Comparison of ENCODE assay signal across 20 cellular contexts in the genomic region with DNA sequence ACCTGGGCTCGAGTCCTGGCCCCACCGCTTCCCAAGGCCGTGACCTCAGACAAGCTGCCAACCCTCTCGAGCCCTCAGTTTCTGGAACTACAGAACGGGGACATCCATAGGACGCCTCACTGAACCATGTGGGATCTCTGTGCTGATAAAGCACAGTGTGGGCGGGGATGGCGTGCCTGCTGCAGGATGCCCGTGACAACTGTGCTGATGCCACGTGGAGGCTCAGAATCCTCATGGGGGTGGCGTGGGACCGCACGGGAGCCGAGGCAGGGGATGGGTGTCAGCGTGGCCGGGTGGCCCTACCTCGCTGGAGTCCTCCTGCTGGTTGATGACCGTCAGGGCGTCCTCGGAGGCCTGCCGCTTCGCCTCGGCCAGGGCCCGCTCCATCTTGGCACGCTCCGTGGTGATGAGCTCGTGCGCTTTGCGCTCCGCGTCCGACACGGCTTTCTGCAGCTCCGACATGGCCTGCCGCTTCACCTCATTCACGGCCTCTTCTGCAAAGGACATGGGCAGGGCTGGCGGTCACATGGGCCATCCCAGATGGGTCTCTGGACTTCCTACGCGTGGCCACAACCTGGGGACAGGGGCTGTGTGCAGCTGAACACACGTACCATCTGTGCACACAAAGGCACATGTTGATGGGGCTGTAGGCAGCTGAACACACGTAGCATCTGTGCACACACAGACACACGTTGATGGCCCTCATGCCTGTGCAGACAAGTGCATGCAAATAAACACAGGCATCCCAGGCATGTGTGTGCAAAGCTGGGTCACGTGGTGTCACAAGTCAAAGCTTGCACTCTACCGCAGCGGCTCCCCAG. TPM values are rescaled to one million over a fixed set of nuclear protein-coding genes. Genes with fewer than 3 reads are reported as not detected.
DNase-seq lines count a peak whose midpoint lies in the region; ATAC-seq, FAIRE-seq and TF ChIP-seq lines count a peak whose summit lies in the region.
"Had no signal": no experiment of that assay in that cellular context is flagged by ENCODE, and none has a peak within 500 bp of the region (broad histone marks: within the 10 kb centered on the region; RNA-seq: fewer than 3 reads in every experiment).

No MANE protein-coding gene starts in this region.

- H2AFZ ChIP-seq in K562 (ENCODE audit: low read depth, low read length): no peak overlapping the region

- no peak overlapping the region for H3K27ac ChIP-seq in K562 (ENCODE audit: extremely low read depth, low read depth, low read length)
- H3K27ac ChIP-seq: SJSA1 had no signal

- peaks cover 100% of the 10 kb centered on the region for H3K36me3 ChIP-seq in K562 (ENCODE audit: control insufficient read depth, insufficient read depth, low read length)
- H3K36me3 ChIP-seq: HAP-1, SJSA1 had no signal

- peak overlapping the region in 1 of 2 experiments; percentile 45; a peak in 1 of 4 replicates for H3K9ac ChIP-seq in K562 (ENCODE audit: insufficient read depth in 1 of 2, low read depth in 2 of 2, low read length in 2 of 2)

- ATAC-seq in K562 (no peak), GM21619 (IDR thresholded peaks at IDR 0.05; ENCODE audit: unreplicated experiment) (no peak)

- no peak overlapping the region for H3K4me3 Mint-ChIP-seq in activated CD4-positive, alpha-beta memory T cell treated with anti-CD3 and anti-CD28 coated beads for 36 hours
- H3K4me3 Mint-ChIP-seq in type B pancreatic cell: no peak overlapping the region
- H3K4me3 Mint-ChIP-seq: CD14-positive monocyte had no signal

- H3K36me3 Mint-ChIP-seq in activated CD4-positive, alpha-beta memory T cell treated with anti-CD3 and anti-CD28 coated beads for 36 hours: no peaks in the 10 kb centered on the region
- no peaks in the 10 kb centered on the region for H3K36me3 Mint-ChIP-seq in type B pancreatic cell

- H3K27me3 ChIP-seq in K562 (ENCODE audit: control insufficient read depth in 2 of 2, insufficient read depth in 2 of 2, low read length in 2 of 2): no peaks in the 10 kb centered on the region

- peaks cover 5% of the 10 kb centered on the region; the same call in 1 of the 2 replicates for H4K20me1 ChIP-seq in K562 (replicated peaks; ENCODE audit: control insufficient read depth, insufficient read depth, low read length)

- peak; percentile 46 for FAIRE-seq in HTR-8/SVneo (lab: Jason Lieb, UNC)
- FAIRE-seq in K562 (lab: Jason Lieb, UNC): no peak

- TF ChIP-seq EP300 in K562 (IDR thresholded peaks at IDR 0.05; ENCODE audit: low read length): no peak

- peaks cover 1% of the 10 kb centered on the region for H3K27me3 Mint-ChIP-seq in activated CD4-positive, alpha-beta memory T cell treated with anti-CD3 and anti-CD28 coated beads for 36 hours
- H3K27me3 Mint-ChIP-seq in type B pancreatic cell: no peaks in the 10 kb centered on the region

- POLR2A ChIA-PET in K562 (lab: Yijun Ruan, JAX): interaction anchor here (0.7 to 1.2 kb wide), 2 partner anchors 125 to 146 kb away, joined by 3 to 4 read pairs; no protein-coding TSS in a partner anchor
- POLR2A ChIA-PET in activated CD4-positive, alpha-beta memory T cell treated with anti-CD3 and anti-CD28 coated beads for 36 hours (lab: Charles Lee): no interaction called here

- intact Hi-C loops in K562 (cut with micrococcal nuclease) (no loop called here), head of caudate nucleus (cut with DNase I) (no loop called here)
- intact Hi-C loops in activated CD4-positive, alpha-beta memory T cell treated with anti-CD3 and anti-CD28 coated beads for 36 hours (cut with micrococcal nuclease): no loop called here

- CTCF ChIA-PET in K562 (lab: Yijun Ruan, JAX; ENCODE audit: low intra/inter-chr PET ratio): no interaction called here
- CTCF ChIA-PET in activated CD4-positive, alpha-beta memory T cell treated with anti-CD3 and anti-CD28 coated beads for 36 hours (lab: Charles Lee): no interaction called here

- H3K9me3 Mint-ChIP-seq in activated CD4-positive, alpha-beta memory T cell treated with anti-CD3 and anti-CD28 coated beads for 36 hours: no peaks in the 10 kb centered on the region
- H3K9me3 Mint-ChIP-seq in type B pancreatic cell: no peaks in the 10 kb centered on the region

- TF ChIP-seq CTCF in K562 (IDR thresholded peaks at IDR 0.05 in 2 of 3, conservative IDR thresholded peaks at IDR 0.05 in 1 of 3; ENCODE audit: insufficient read depth in 2 of 3, low read depth in 1 of 3, low read length in 3 of 3): no peak
- TF ChIP-seq CTCF in type B pancreatic cell (conservative IDR thresholded peaks at IDR 0.05): no peak

- no peaks in the 10 kb centered on the region for H3K4me1 Mint-ChIP-seq in activated CD4-positive, alpha-beta memory T cell treated with anti-CD3 and anti-CD28 coated beads for 36 hours (ENCODE audit: low read depth)
- peaks cover 8% of the 10 kb centered on the region for H3K4me1 Mint-ChIP-seq in type B pancreatic cell (ENCODE audit: unreplicated experiment)
- H3K4me1 Mint-ChIP-seq: CD14-positive monocyte had no signal

- DNase-seq in Ammon's horn (ENCODE audit: low spot score): peak; percentile 19
- DNase-seq in HTR-8/SVneo (ENCODE audit: insufficient read length, low spot score): no peak
- DNase-seq in K562 (ENCODE audit: extremely low read depth in 1 of 4, low spot score in 3 of 4): no peak
- peak in 41 of 42 donors; percentile 14 to 81 (median 52) for DNase-seq in head of caudate nucleus
- DNase-seq in activated CD4-positive, alpha-beta memory T cell treated with anti-CD3 and anti-CD28 coated beads for 36 hours: no peak
- no peak for DNase-seq in type B pancreatic cell (ENCODE audit: extremely low spot score, unreplicated experiment)
- DNase-seq: DMS153, NCI-H1048, NCI-H146, NCI-H2107, NCI-H226, NCI-H69, OCI-M1 had no signal

- WGBS in K562 (ENCODE audit: insufficient coverage, low coverage, missing lambda C conversion rate): 97% methylated on average over 30 of the region's 45 CpGs

- no peaks in the 10 kb centered on the region for H3K9me3 ChIP-seq in K562 (replicated peaks; ENCODE audit: control insufficient read depth, insufficient read depth, low read depth, low read length)
- H3K9me3 ChIP-seq: Caco-2, HAP-1, SJSA1 had no signal

- peak; percentile 20; the same call in 1 of the 2 replicates for TF ChIP-seq POLR2A in K562 (conservative IDR thresholded peaks at IDR 0.05)

- no peak overlapping the region for H3K27ac Mint-ChIP-seq in activated CD4-positive, alpha-beta memory T cell treated with anti-CD3 and anti-CD28 coated beads for 36 hours
- no peak overlapping the region for H3K27ac Mint-ChIP-seq in type B pancreatic cell

- no peaks in the 10 kb centered on the region for H3K79me2 ChIP-seq in K562 (ENCODE audit: control insufficient read depth, insufficient read depth, low read length)

- no TSS peak for BruUV-seq in K562 (replicated peaks; lab: Mats Ljungman, UMichigan)

- H3K4me1 ChIP-seq in K562 (replicated peaks in 1 of 2; ENCODE audit: control insufficient read depth in 2 of 2, insufficient read depth in 2 of 2, low read length in 2 of 2): peaks cover 0 to 63% of the 10 kb centered on the region in 2 experiments; a peak in 2 of 5 replicates
- H3K4me1 ChIP-seq: HAP-1 had no signal

- H3K4me2 ChIP-seq in K562 (ENCODE audit: insufficient read depth, low read length): no peak overlapping the region

- TF ChIP-seq RAD21 in K562 (CRISPR knock-in tag; conservative IDR thresholded peaks at IDR 0.05 in 1 of 2, IDR thresholded peaks at IDR 0.05 in 1 of 2): no peak

- no peak overlapping the region for H3K4me3 ChIP-seq in K562
- H3K4me3 ChIP-seq: HAP-1, SJSA1 had no signal

- in situ Hi-C loops in K562 (cut with MboI): no loop called here

- H3K9me1 ChIP-seq in K562 (ENCODE audit: control insufficient read depth, insufficient read depth, low read length): no peaks in the 10 kb centered on the region

RNA-seq across cellular contexts. Expression of a gene that starts 12.7 kb away (rescaled TPM):
- 0.46 and 2.2 TPM in 2 replicates for total RNA-seq in K562 (2011; cell fraction: chromatin; rRNA removed; ENCODE audit: low replicate concordance)
- 0.26 and 0.50 TPM in 2 replicates for total RNA-seq in K562 (2011; cell fraction: nucleolus; rRNA removed)
- total RNA-seq in K562 (2011; cell fraction: nucleoplasm; rRNA removed): 0.29 and 0.99 TPM in 2 replicates
- 0.32 TPM in 1 of 2 replicates, not detected in the other for total RNA-seq in K562 (2014; rRNA removed)
- total RNA-seq in K562 (2014; rRNA removed; fragmentation: Illumina TruSeq; extraction: Trizol): not detected in 2 replicates
- 0.19 TPM in 1 of 2 replicates, not detected in the other for total RNA-seq in K562 (2015; rRNA removed; fragmentation: Illumina TruSeq; extraction: Trizol)
- total RNA-seq in K562 (2021): 0.29 TPM in 1 of 2 replicates, not detected in the other
- not detected in 2 replicates for polyA plus RNA-seq in K562 (2011; rRNA removed)
- polyA plus RNA-seq in K562 (2011; cell fraction: cytosol; rRNA removed): not detected in 2 replicates
- 0.55 and 0.58 TPM in 2 replicates for polyA plus RNA-seq in K562 (2011; cell fraction: nucleus; rRNA removed)
- 0.29 and 0.71 TPM in 2 replicates for polyA plus RNA-seq in K562 (2012)
- not detected in 2 replicates for polyA plus RNA-seq in K562 (2014; fragmentation: Illumina TruSeq; extraction: Trizol)
- polyA plus RNA-seq in K562 (2014; fragmentation: Nextera tagmentation; extraction: Ambion mirVana): not detected
- polyA plus RNA-seq in K562 (2014; rRNA removed): 0.11 TPM in 1 of 2 replicates, not detected in the other
- polyA minus RNA-seq in K562 (2011; rRNA and poly(A)+ RNA removed): not detected in 2 replicates
- polyA minus RNA-seq in K562 (2011; cell fraction: cytosol; rRNA and poly(A)+ RNA removed): not detected in 2 replicates
- polyA minus RNA-seq in K562 (2011; cell fraction: nucleus; rRNA and poly(A)+ RNA removed): not detected in 2 replicates
- not detected for total RNA-seq in activated CD4-positive, alpha-beta memory T cell treated with anti-CD3 and anti-CD28 coated beads for 36 hours
- 0.31 TPM in 1 of 2 replicates, not detected in the other for total RNA-seq in type B pancreatic cell (ENCODE audit: low replicate concordance)
- total RNA-seq: Caco-2, MCF 10A, RPMI7951, SJSA1 had no signal
- polyA plus RNA-seq: CD14-positive monocyte had no signal

RNA-seq across cellular contexts. Expression of a gene that starts 22.2 kb away (rescaled TPM):
- total RNA-seq in K562 (2011; cell fraction: chromatin; rRNA removed; ENCODE audit: low replicate concordance): 43.1 and 83.7 TPM in 2 replicates
- total RNA-seq in K562 (2011; cell fraction: nucleolus; rRNA removed): 64.3 and 69.7 TPM in 2 replicates
- 53.0 and 53.7 TPM in 2 replicates for total RNA-seq in K562 (2011; cell fraction: nucleoplasm; rRNA removed)
- 60.4 and 77.5 TPM in 2 replicates for total RNA-seq in K562 (2014; rRNA removed)
- 92.6 and 126 TPM in 2 replicates for total RNA-seq in K562 (2014; rRNA removed; fragmentation: Illumina TruSeq; extraction: Trizol)
- 61.1 and 69.1 TPM in 2 replicates for total RNA-seq in K562 (2015; rRNA removed; fragmentation: Illumina TruSeq; extraction: Trizol)
- total RNA-seq in K562 (2021): 89.1 and 92.6 TPM in 2 replicates
- 124 and 163 TPM in 2 replicates for polyA plus RNA-seq in K562 (2011; rRNA removed)
- 94.2 and 150 TPM in 2 replicates for polyA plus RNA-seq in K562 (2011; cell fraction: cytosol; rRNA removed)
- polyA plus RNA-seq in K562 (2011; cell fraction: nucleus; rRNA removed): 96.2 and 120 TPM in 2 replicates
- 69.9 and 168 TPM in 2 replicates for polyA plus RNA-seq in K562 (2012)
- polyA plus RNA-seq in K562 (2014; fragmentation: Illumina TruSeq; extraction: Trizol): 97.5 and 104 TPM in 2 replicates
- 100 to 1,000 TPM; 345 to 398 TPM for polyA plus RNA-seq in K562 (2014; fragmentation: Nextera tagmentation; extraction: Ambion mirVana)
- polyA plus RNA-seq in K562 (2014; rRNA removed): 92.4 and 99.1 TPM in 2 replicates
- 28.3 and 55.3 TPM in 2 replicates for polyA minus RNA-seq in K562 (2011; rRNA and poly(A)+ RNA removed)
- 24.9 and 30.9 TPM in 2 replicates for polyA minus RNA-seq in K562 (2011; cell fraction: cytosol; rRNA and poly(A)+ RNA removed)
- polyA minus RNA-seq in K562 (2011; cell fraction: nucleus; rRNA and poly(A)+ RNA removed): 30.4 and 33.3 TPM in 2 replicates
- total RNA-seq in activated CD4-positive, alpha-beta memory T cell treated with anti-CD3 and anti-CD28 coated beads for 36 hours: 10 to 100 TPM; 63.6 to 71.5 TPM
- total RNA-seq in type B pancreatic cell (ENCODE audit: low replicate concordance): 80.4 and 91.4 TPM in 2 replicates

RNA-seq across cellular contexts. Expression of a gene that starts 22.4 kb away (rescaled TPM):
- total RNA-seq in K562 (2011; cell fraction: chromatin; rRNA removed; ENCODE audit: low replicate concordance): 69.8 and 180 TPM in 2 replicates
- total RNA-seq in K562 (2011; cell fraction: nucleolus; rRNA removed): 70.5 and 71.6 TPM in 2 replicates
- 50.8 and 56.2 TPM in 2 replicates for total RNA-seq in K562 (2011; cell fraction: nucleoplasm; rRNA removed)
- 3.4 and 5.4 TPM in 2 replicates for total RNA-seq in K562 (2014; rRNA removed)
- total RNA-seq in K562 (2014; rRNA removed; fragmentation: Illumina TruSeq; extraction: Trizol): 2.4 and 4.1 TPM in 2 replicates
- total RNA-seq in K562 (2015; rRNA removed; fragmentation: Illumina TruSeq; extraction: Trizol): 5.6 and 5.9 TPM in 2 replicates
- total RNA-seq in K562 (2021): 12.3 and 13.2 TPM in 2 replicates
- polyA plus RNA-seq in K562 (2011; rRNA removed): 3.9 and 4.3 TPM in 2 replicates
- polyA plus RNA-seq in K562 (2011; cell fraction: cytosol; rRNA removed): 3.9 and 9.1 TPM in 2 replicates
- polyA plus RNA-seq in K562 (2011; cell fraction: nucleus; rRNA removed): 20.2 and 34.5 TPM in 2 replicates
- 11.1 and 16.0 TPM in 2 replicates for polyA plus RNA-seq in K562 (2012)
- polyA plus RNA-seq in K562 (2014; fragmentation: Illumina TruSeq; extraction: Trizol): 6.0 and 7.0 TPM in 2 replicates
- under 1 TPM; 0.38 to 0.63 TPM for polyA plus RNA-seq in K562 (2014; fragmentation: Nextera tagmentation; extraction: Ambion mirVana)
- polyA plus RNA-seq in K562 (2014; rRNA removed): 6.7 and 8.6 TPM in 2 replicates
- polyA minus RNA-seq in K562 (2011; rRNA and poly(A)+ RNA removed): 1.9 and 3.7 TPM in 2 replicates
- polyA minus RNA-seq in K562 (2011; cell fraction: cytosol; rRNA and poly(A)+ RNA removed): 3.2 and 3.3 TPM in 2 replicates
- polyA minus RNA-seq in K562 (2011; cell fraction: nucleus; rRNA and poly(A)+ RNA removed): 7.0 and 7.8 TPM in 2 replicates
- total RNA-seq in activated CD4-positive, alpha-beta memory T cell treated with anti-CD3 and anti-CD28 coated beads for 36 hours: 10 to 100 TPM; 22.0 to 24.1 TPM
- total RNA-seq in type B pancreatic cell (ENCODE audit: low replicate concordance): 30.2 and 32.5 TPM in 2 replicates

Comparison
In these comparisons a context has a peak if more than half of its experiments do, and no peak if none do; other contexts are left out.
1. DNase-seq: peak in Ammon's horn (single experiment) and head of caudate nucleus (41 of 42); none in HTR-8/SVneo (single experiment), K562 (0 of 4), activated CD4-positive, alpha-beta memory T cell treated with anti-CD3 and anti-CD28 coated beads for 36 hours (single experiment) and type B pancreatic cell (single experiment).